Comparison of ENCODE assay signal across 19 cellular contexts in genomic region chr2:143694335-143694734, GRCh38.
DNase-seq lines count a peak whose midpoint lies in the region; ATAC-seq, FAIRE-seq and TF ChIP-seq lines count a peak whose summit lies in the region.
"Had no signal": no experiment of that assay in that cellular context is flagged by ENCODE, and none has a peak within 500 bp of the region (broad histone marks: within the 10 kb centered on the region; RNA-seq: fewer than 3 reads in every experiment).

No MANE protein-coding gene starts in this region.

- H3K9ac ChIP-seq in SK-N-SH: no peak overlapping the region

- H2AFZ ChIP-seq in SK-N-SH (ENCODE audit: low read depth): no peak overlapping the region
- H2AFZ ChIP-seq: PC-9 had no signal

- POLR2A ChIA-PET in activated CD4-positive, alpha-beta memory T cell treated with anti-CD3 and anti-CD28 coated beads for 36 hours (lab: Charles Lee): no interaction called here
- POLR2A ChIA-PET in activated CD4-positive, alpha-beta memory T cell treated with anti-CD3 and anti-CD28 coated beads, Interleukin-2, amount 10 ng/mL, durations not matched to agents 7 days and 5 days (lab: Charles Lee): no interaction called here
- POLR2A ChIA-PET in SK-N-SH (lab: Yijun Ruan, JAX): interaction anchor here (1.1 kb wide), 1 partner anchor 9 kb away, joined by 4 read pairs; no protein-coding TSS in a partner anchor

- H3K27me3 Mint-ChIP-seq in activated CD4-positive, alpha-beta memory T cell treated with anti-CD3 and anti-CD28 coated beads for 36 hours: no peaks in the 10 kb centered on the region
- no peaks in the 10 kb centered on the region for H3K27me3 Mint-ChIP-seq in activated CD4-positive, alpha-beta memory T cell treated with anti-CD3 and anti-CD28 coated beads, Interleukin-2, amount 10 ng/mL, durations not matched to agents 7 days and 5 days
- no peaks in the 10 kb centered on the region; the same call in 1 of the 2 replicates for H3K27me3 Mint-ChIP-seq in HFFc6 (ENCODE audit: insufficient read depth)
- H3K27me3 Mint-ChIP-seq: CD4-positive, alpha-beta T cell; IgD-negative memory B cell had no signal

- TF ChIP-seq EP300 in SK-N-SH (IDR thresholded peaks at IDR 0.05; ENCODE audit: borderline replicate concordance in 1 of 2, low read depth in 1 of 2, low read length in 1 of 2): peak in 1 of 2 experiments; percentile 94; a peak in 2 of 4 replicates

- no peaks in the 10 kb centered on the region for H3K79me2 ChIP-seq in SK-N-SH (ENCODE audit: insufficient read depth)

- no peak for DNase-seq in activated CD4-positive, alpha-beta memory T cell treated with anti-CD3 and anti-CD28 coated beads for 36 hours
- no peak for DNase-seq in activated CD4-positive, alpha-beta memory T cell treated with anti-CD3 and anti-CD28 coated beads, Interleukin-2, amount 10 ng/mL, durations not matched to agents 7 days and 5 days
- DNase-seq in SK-N-SH (peak; percentile 30), HFFc6 (no peak), HTR-8/SVneo (ENCODE audit: insufficient read length, low spot score) (no peak)
- DNase-seq in stimulated activated effector memory CD8-positive, alpha-beta T cell treated with anti-CD3 and anti-CD28 coated beads, Interleukin-12 subunit alpha, Interleukin-12 subunit beta, amount 100 ng/mL, for 72 hours (ENCODE audit: low spot score in 2 of 2): no peak
- DNase-seq: 8988T; BE2C; Calu3; CD4-positive, alpha-beta T cell; DMS53; NCI-H1930; NCI-H774; PC-9 had no signal

- peak; percentile 42 for TF ChIP-seq RAD21 in SK-N-SH (IDR thresholded peaks at IDR 0.05; ENCODE audit: low read length)

- no peaks in the 10 kb centered on the region for H4K20me1 ChIP-seq in SK-N-SH (ENCODE audit: insufficient read depth)

- H3K4me3 Mint-ChIP-seq in activated CD4-positive, alpha-beta memory T cell treated with anti-CD3 and anti-CD28 coated beads for 36 hours: no peak overlapping the region
- H3K4me3 Mint-ChIP-seq in activated CD4-positive, alpha-beta memory T cell treated with anti-CD3 and anti-CD28 coated beads, Interleukin-2, amount 10 ng/mL, durations not matched to agents 7 days and 5 days: no peak overlapping the region
- H3K4me3 Mint-ChIP-seq in stimulated activated effector memory CD8-positive, alpha-beta T cell treated with anti-CD3 and anti-CD28 coated beads, Interleukin-12 subunit alpha, Interleukin-12 subunit beta, amount 100 ng/mL, for 72 hours: no peak overlapping the region
- no peak overlapping the region for H3K4me3 Mint-ChIP-seq in HFFc6
- H3K4me3 Mint-ChIP-seq: CD4-positive, alpha-beta T cell; IgD-negative memory B cell had no signal

- H3F3A ChIP-seq in SK-N-SH (replicated peaks; ENCODE audit: insufficient read depth): no peaks in the 10 kb centered on the region

- FAIRE-seq in endometrium (lab: Jason Lieb, UNC) (peak; percentile 12), HTR-8/SVneo (lab: Jason Lieb, UNC) (no peak)
- FAIRE-seq: H1 had no signal

- H3K4me3 ChIP-seq in SK-N-SH (ENCODE audit: low read depth in 2 of 2, low read length in 1 of 2): no peak overlapping the region
- H3K4me3 ChIP-seq: PC-9, SJSA1 had no signal

- ATAC-seq in stimulated activated effector memory CD8-positive, alpha-beta T cell treated with anti-CD3 and anti-CD28 coated beads, Interleukin-12 subunit alpha, Interleukin-12 subunit beta, amount 100 ng/mL, for 72 hours: no peak
- no peak for ATAC-seq in HG02763 (IDR thresholded peaks at IDR 0.05; ENCODE audit: unreplicated experiment)

- no peak overlapping the region for H3K4me2 ChIP-seq in SK-N-SH
- H3K4me2 ChIP-seq: PC-9 had no signal

- no peaks in the 10 kb centered on the region for H3K9me3 Mint-ChIP-seq in activated CD4-positive, alpha-beta memory T cell treated with anti-CD3 and anti-CD28 coated beads for 36 hours
- H3K9me3 Mint-ChIP-seq in activated CD4-positive, alpha-beta memory T cell treated with anti-CD3 and anti-CD28 coated beads, Interleukin-2, amount 10 ng/mL, durations not matched to agents 7 days and 5 days: no peaks in the 10 kb centered on the region
- H3K9me3 Mint-ChIP-seq in stimulated activated effector memory CD8-positive, alpha-beta T cell treated with anti-CD3 and anti-CD28 coated beads, Interleukin-12 subunit alpha, Interleukin-12 subunit beta, amount 100 ng/mL, for 72 hours: no peaks in the 10 kb centered on the region
- no peaks in the 10 kb centered on the region for H3K9me3 Mint-ChIP-seq in HFFc6
- H3K9me3 Mint-ChIP-seq: CD4-positive, alpha-beta T cell; IgD-negative memory B cell had no signal

- intact Hi-C loops in activated CD4-positive, alpha-beta memory T cell treated with anti-CD3 and anti-CD28 coated beads for 36 hours (cut with micrococcal nuclease): no loop called here

- no peaks in the 10 kb centered on the region for H3K36me3 ChIP-seq in SK-N-SH (replicated peaks in 1 of 2; ENCODE audit: control insufficient read depth in 1 of 2, insufficient read depth in 2 of 2, low read length in 1 of 2)
- H3K36me3 ChIP-seq: BE2C, SJSA1 had no signal

- no peaks in the 10 kb centered on the region for H3K27me3 ChIP-seq in SK-N-SH (ENCODE audit: insufficient read depth)
- H3K27me3 ChIP-seq: BE2C, SJSA1 had no signal

- H3K27ac ChIP-seq in SK-N-SH (ENCODE audit: low read depth in 2 of 2, low read length in 1 of 2): peak overlapping the region in 1 of 2 experiments; percentile 77; a peak in 2 of 4 replicates
- H3K27ac ChIP-seq: PC-9, SJSA1 had no signal

- no peaks in the 10 kb centered on the region for H3K9me2 ChIP-seq in SK-N-SH

- 38% methylated on average over 3 of the region's 3 CpGs for WGBS in SK-N-SH (ENCODE audit: low lambda C conversion rate)

- H3K4me1 Mint-ChIP-seq in activated CD4-positive, alpha-beta memory T cell treated with anti-CD3 and anti-CD28 coated beads for 36 hours (ENCODE audit: low read depth): peaks cover 76% of the 10 kb centered on the region
- H3K4me1 Mint-ChIP-seq in activated CD4-positive, alpha-beta memory T cell treated with anti-CD3 and anti-CD28 coated beads, Interleukin-2, amount 10 ng/mL, durations not matched to agents 7 days and 5 days: peaks cover 39% of the 10 kb centered on the region
- peaks cover 57% of the 10 kb centered on the region for H3K4me1 Mint-ChIP-seq in stimulated activated effector memory CD8-positive, alpha-beta T cell treated with anti-CD3 and anti-CD28 coated beads, Interleukin-12 subunit alpha, Interleukin-12 subunit beta, amount 100 ng/mL, for 72 hours
- H3K4me1 Mint-ChIP-seq in HFFc6 (ENCODE audit: low read depth): peaks cover 6% of the 10 kb centered on the region

- no peaks in the 10 kb centered on the region for H3K9me3 ChIP-seq in SK-N-SH
- H3K9me3 ChIP-seq: BE2C, SJSA1 had no signal

- peaks cover 11% of the 10 kb centered on the region for H3K36me3 Mint-ChIP-seq in activated CD4-positive, alpha-beta memory T cell treated with anti-CD3 and anti-CD28 coated beads for 36 hours
- H3K36me3 Mint-ChIP-seq in activated CD4-positive, alpha-beta memory T cell treated with anti-CD3 and anti-CD28 coated beads, Interleukin-2, amount 10 ng/mL, durations not matched to agents 7 days and 5 days (ENCODE audit: low read depth): peaks cover 37% of the 10 kb centered on the region
- H3K36me3 Mint-ChIP-seq in stimulated activated effector memory CD8-positive, alpha-beta T cell treated with anti-CD3 and anti-CD28 coated beads, Interleukin-12 subunit alpha, Interleukin-12 subunit beta, amount 100 ng/mL, for 72 hours: no peaks in the 10 kb centered on the region
- no peaks in the 10 kb centered on the region for H3K36me3 Mint-ChIP-seq in HFFc6 (ENCODE audit: low read depth)

- TF ChIP-seq CTCF in SK-N-SH (IDR thresholded peaks at IDR 0.05) (no peak), HFFc6 (IDR thresholded peaks at IDR 0.05) (no peak)

- CTCF ChIA-PET in activated CD4-positive, alpha-beta memory T cell treated with anti-CD3 and anti-CD28 coated beads for 36 hours (lab: Charles Lee): interaction anchor here (1.6 kb wide), 1 partner anchor 9 kb away, joined by 3 read pairs; no protein-coding TSS in a partner anchor
- CTCF ChIA-PET in activated CD4-positive, alpha-beta memory T cell treated with anti-CD3 and anti-CD28 coated beads, Interleukin-2, amount 10 ng/mL, durations not matched to agents 7 days and 5 days (lab: Charles Lee): no interaction called here
- CTCF ChIA-PET in SK-N-SH (lab: Yijun Ruan, JAX): interaction anchor here (0.9 kb wide), 1 partner anchor 182 kb away, joined by 3 read pairs; no protein-coding TSS in a partner anchor

- H3K4me1 ChIP-seq in SK-N-SH (ENCODE audit: control insufficient read depth in 1 of 2, insufficient read depth in 2 of 2, low read depth in 1 of 2, low read length in 1 of 2): peaks cover 0 to 8% of the 10 kb centered on the region in 2 experiments; a peak in 2 of 4 replicates
- H3K4me1 ChIP-seq: BE2C, SJSA1 had no signal

- peak overlapping the region; percentile 46 for H3K27ac Mint-ChIP-seq in activated CD4-positive, alpha-beta memory T cell treated with anti-CD3 and anti-CD28 coated beads for 36 hours
- H3K27ac Mint-ChIP-seq in activated CD4-positive, alpha-beta memory T cell treated with anti-CD3 and anti-CD28 coated beads, Interleukin-2, amount 10 ng/mL, durations not matched to agents 7 days and 5 days: no peak overlapping the region
- peak overlapping the region; percentile 85 for H3K27ac Mint-ChIP-seq in stimulated activated effector memory CD8-positive, alpha-beta T cell treated with anti-CD3 and anti-CD28 coated beads, Interleukin-12 subunit alpha, Interleukin-12 subunit beta, amount 100 ng/mL, for 72 hours
- no peak overlapping the region for H3K27ac Mint-ChIP-seq in HFFc6
- H3K27ac Mint-ChIP-seq: CD4-positive, alpha-beta T cell; IgD-negative memory B cell had no signal

TF ChIP-seq in SK-N-SH, 30 proteins besides CTCF, POLR2A, EP300 and RAD21:
- peak; percentile 24 for TF ChIP-seq CHD2 (IDR thresholded peaks at IDR 0.05; ENCODE audit: low read length, partially characterized antibody)
- TF ChIP-seq RCOR1 (IDR thresholded peaks at IDR 0.05; ENCODE audit: low read length): peak; percentile 93
- TF ChIP-seq FOXJ3 (CRISPR knock-in tag; IDR thresholded peaks at IDR 0.05): peak; percentile 67; the same call in 1 of the 2 replicates
- TF ChIP-seq POLR2AphosphoS5 (IDR thresholded peaks at IDR 0.05; ENCODE audit: low read depth, low read length): no peak
- no peak for TF ChIP-seq FOSL2 (IDR thresholded peaks at IDR 0.05; ENCODE audit: borderline replicate concordance, low read depth)
- TF ChIP-seq GATA2 (CRISPR knock-in tag; IDR thresholded peaks at IDR 0.05): peak; percentile 84
- TF ChIP-seq TCF12 (IDR thresholded peaks at IDR 0.05): peak; percentile 47; the same call in 1 of the 2 replicates

Comparison
In these comparisons a context has a peak if more than half of its experiments do, and no peak if none do; other contexts are left out.
1. H3K27ac Mint-ChIP-seq: peak in activated CD4-positive, alpha-beta memory T cell treated with anti-CD3 and anti-CD28 coated beads for 36 hours (single experiment) and stimulated activated effector memory CD8-positive, alpha-beta T cell treated with anti-CD3 and anti-CD28 coated beads, Interleukin-12 subunit alpha, Interleukin-12 subunit beta, amount 100 ng/mL, for 72 hours (single experiment); none in activated CD4-positive, alpha-beta memory T cell treated with anti-CD3 and anti-CD28 coated beads, Interleukin-2, amount 10 ng/mL, durations not matched to agents 7 days and 5 days (single experiment) and HFFc6 (single experiment).